Comparison of ENCODE assay signal across 12 cellular contexts in the genomic region with DNA sequence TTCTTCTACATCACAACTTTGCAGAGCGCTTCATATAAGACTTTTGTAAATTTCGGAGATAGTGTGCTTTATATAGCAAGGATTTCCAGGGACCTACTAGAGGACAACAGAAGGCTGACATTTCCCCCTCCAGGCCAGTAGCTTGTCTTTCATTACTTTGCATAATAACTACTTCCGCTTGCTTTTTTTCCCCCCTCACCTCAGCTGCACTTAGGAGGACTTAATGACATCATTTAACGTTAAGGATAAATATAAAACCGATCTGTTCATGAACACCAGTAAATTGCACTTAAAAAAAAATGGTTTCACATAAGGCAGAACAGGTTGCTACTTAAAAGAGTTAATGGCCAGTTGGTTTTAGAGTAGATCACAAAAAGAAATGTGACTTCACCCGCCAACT.
DNase-seq lines count a peak whose midpoint lies in the region; TF ChIP-seq lines count a peak whose summit lies in the region.
"Had no signal": no experiment of that assay in that cellular context is flagged by ENCODE, and none has a peak within 500 bp of the region (broad histone marks: within the 10 kb centered on the region; RNA-seq: fewer than 3 reads in every experiment).

No MANE protein-coding gene starts in this region.

- H3K27ac ChIP-seq in BLaER1 (no peak overlapping the region), HEK293 (ENCODE audit: extremely low read depth, low read depth, low read length) (peak overlapping the region; percentile 14; the same call in 1 of the 2 replicates), OCI-LY7 (ENCODE audit: low read depth, low read length, poor library complexity, severe bottlenecking) (peak overlapping the region; percentile 73)
- H3K27ac ChIP-seq: A549, GM23248 had no signal

- no TSS peak for BruUV-seq in OCI-LY7 (replicated peaks; lab: Mats Ljungman, UMichigan)

- H3K27me3 Mint-ChIP-seq in activated T-helper 2 cell treated with anti-CD3 and anti-CD28 coated beads, Interferon-gamma antibody, Interleukin-2, Interleukin-4, amounts not matched to agents 10 μg/mL and 5 μg/mL and 100 μg/mL, durations not matched to agents 14 hours and 24 hours and 36 hours (ENCODE audit: low read depth): no peaks in the 10 kb centered on the region

- intact Hi-C loops in OCI-LY7 (cut with micrococcal nuclease; ENCODE audit: unreplicated experiment): loop anchor here (1.0 to 2.0 kb wide), 2 partner anchors 55 to 74 kb away; no protein-coding TSS in a partner anchor
- intact Hi-C loops in activated T-helper 2 cell treated with anti-CD3 and anti-CD28 coated beads, Interferon-gamma antibody, Interleukin-2, Interleukin-4, amounts not matched to agents 10 μg/mL and 5 μg/mL and 100 μg/mL, durations not matched to agents 14 hours and 24 hours and 36 hours (cut with micrococcal nuclease): no loop called here

- DNase-seq in NCI-H524 treated with DMSO at 0.1 percent for 48 hours (lab: John Stamatoyannopoulos, UW): peak; percentile 81
- DNase-seq in OCI-LY7 (ENCODE audit: low spot score): peak; percentile 82
- DNase-seq in activated T-helper 2 cell treated with anti-CD3 and anti-CD28 coated beads, Interferon-gamma antibody, Interleukin-2, Interleukin-4, amounts not matched to agents 10 μg/mL and 5 μg/mL and 100 μg/mL, durations not matched to agents 14 hours and 24 hours and 36 hours (ENCODE audit: low spot score): no peak
- no peak for DNase-seq in NCI-H2029 (lab: John Stamatoyannopoulos, UW)
- DNase-seq: BE2C; Caco-2; CD8-positive, alpha-beta T cell; GM23248 had no signal

- TF ChIP-seq CTCF in HEK293 (tag by site-specific recombination; IDR thresholded peaks at IDR 0.05) (no peak), OCI-LY7 (conservative IDR thresholded peaks at IDR 0.05; ENCODE audit: low read length) (no peak)

- H4K20me1 ChIP-seq in BLaER1 (peaks cover 98% of the 10 kb centered on the region), OCI-LY7 (ENCODE audit: insufficient read depth, low read length) (no peaks in the 10 kb centered on the region)

- H3K4me2 ChIP-seq in BLaER1 (peak overlapping the region; percentile 6; the same call in 1 of the 2 replicates), OCI-LY7 (ENCODE audit: low read length) (peak overlapping the region; percentile 78)
- H3K4me2 ChIP-seq: A549 had no signal

- POLR2A ChIA-PET in HEK293 (lab: Yijun Ruan, JAX): no interaction called here
- POLR2A ChIA-PET in OCI-LY7 (lab: Charles Lee): interaction anchor here (0.5 to 2.5 kb wide), 17 partner anchors 8 to 255 kb away, joined by 3 to 11 read pairs (median 3); no protein-coding TSS in a partner anchor

- no peaks in the 10 kb centered on the region for H3K9me2 ChIP-seq in OCI-LY7 (ENCODE audit: insufficient read depth, low read length)

- H3K4me1 ChIP-seq in BLaER1 (peaks cover 38% of the 10 kb centered on the region), HEK293 (ENCODE audit: control insufficient read depth, insufficient read depth, low read length) (peaks cover 47% of the 10 kb centered on the region), OCI-LY7 (ENCODE audit: insufficient read depth, low read length, poor library complexity, severe bottlenecking) (peaks cover 55% of the 10 kb centered on the region)
- H3K4me1 ChIP-seq: Caco-2 had no signal

- CTCF ChIA-PET in HEK293 (lab: Yijun Ruan, JAX) (interaction anchor here (0.6 to 1.2 kb wide), 2 partner anchors 14 to 162 kb away, joined by 3 to 4 read pairs; no protein-coding TSS in a partner anchor), OCI-LY7 (lab: Charles Lee; ENCODE audit: unreplicated experiment) (interaction anchor here (0.6 kb wide), 1 partner anchor 16 kb away, joined by 3 read pairs; no protein-coding TSS in a partner anchor)

- H3K4me3 ChIP-seq in BLaER1 (no peak overlapping the region), HEK293 (ENCODE audit: low read depth, low read length) (no peak overlapping the region), OCI-LY7 (ENCODE audit: low read depth, low read length, poor library complexity, severe bottlenecking) (peak overlapping the region; percentile 50)
- H3K4me3 ChIP-seq: A549, GM23248 had no signal

- peaks cover 51% of the 10 kb centered on the region for H3K79me2 ChIP-seq in OCI-LY7 (ENCODE audit: insufficient read depth, low read depth, low read length)

- H3K4me3 Mint-ChIP-seq in activated T-helper 2 cell treated with anti-CD3 and anti-CD28 coated beads, Interferon-gamma antibody, Interleukin-2, Interleukin-4, amounts not matched to agents 10 μg/mL and 5 μg/mL and 100 μg/mL, durations not matched to agents 14 hours and 24 hours and 36 hours (ENCODE audit: low read depth): no peak overlapping the region
- H3K4me3 Mint-ChIP-seq: CD14-positive monocyte; CD8-positive, alpha-beta T cell had no signal

- H2AFZ ChIP-seq in OCI-LY7 (ENCODE audit: low read length): peak overlapping the region; percentile 9; the same call in 1 of the 2 replicates
- H2AFZ ChIP-seq: GM23248 had no signal

- no peaks in the 10 kb centered on the region for H3K36me3 Mint-ChIP-seq in activated T-helper 2 cell treated with anti-CD3 and anti-CD28 coated beads, Interferon-gamma antibody, Interleukin-2, Interleukin-4, amounts not matched to agents 10 μg/mL and 5 μg/mL and 100 μg/mL, durations not matched to agents 14 hours and 24 hours and 36 hours (ENCODE audit: low read depth)
- H3K36me3 Mint-ChIP-seq: CD14-positive monocyte; CD8-positive, alpha-beta T cell had no signal

- no peak overlapping the region for H3K9ac ChIP-seq in BLaER1
- H3K9ac ChIP-seq: GM23248 had no signal

- H3K4me1 Mint-ChIP-seq in activated T-helper 2 cell treated with anti-CD3 and anti-CD28 coated beads, Interferon-gamma antibody, Interleukin-2, Interleukin-4, amounts not matched to agents 10 μg/mL and 5 μg/mL and 100 μg/mL, durations not matched to agents 14 hours and 24 hours and 36 hours (ENCODE audit: low read depth): no peaks in the 10 kb centered on the region

- peaks cover 7% of the 10 kb centered on the region; the same call in 1 of the 2 replicates for H3K9me3 ChIP-seq in BLaER1
- no peaks in the 10 kb centered on the region for H3K9me3 ChIP-seq in HEK293 (ENCODE audit: control insufficient read depth, insufficient read depth, low read depth, low read length)
- no peaks in the 10 kb centered on the region for H3K9me3 ChIP-seq in OCI-LY7 (ENCODE audit: low read length)
- H3K9me3 ChIP-seq: A549, BE2C, Caco-2 had no signal

- no peaks in the 10 kb centered on the region for H3K9me3 Mint-ChIP-seq in activated T-helper 2 cell treated with anti-CD3 and anti-CD28 coated beads, Interferon-gamma antibody, Interleukin-2, Interleukin-4, amounts not matched to agents 10 μg/mL and 5 μg/mL and 100 μg/mL, durations not matched to agents 14 hours and 24 hours and 36 hours
- H3K9me3 Mint-ChIP-seq: CD8-positive, alpha-beta T cell had no signal

- no peaks in the 10 kb centered on the region for H3K27me3 ChIP-seq in BLaER1
- H3K27me3 ChIP-seq: BE2C had no signal

- H3K27ac Mint-ChIP-seq in activated T-helper 2 cell treated with anti-CD3 and anti-CD28 coated beads, Interferon-gamma antibody, Interleukin-2, Interleukin-4, amounts not matched to agents 10 μg/mL and 5 μg/mL and 100 μg/mL, durations not matched to agents 14 hours and 24 hours and 36 hours: no peak overlapping the region
- H3K27ac Mint-ChIP-seq: CD14-positive monocyte; CD8-positive, alpha-beta T cell had no signal

- H3K36me3 ChIP-seq in BLaER1 (peaks cover 37% of the 10 kb centered on the region), HEK293 (ENCODE audit: control insufficient read depth in 2 of 2, insufficient read depth in 1 of 2, low read length in 2 of 2) (no peaks in the 10 kb centered on the region), OCI-LY7 (ENCODE audit: insufficient read depth, low read length) (no peaks in the 10 kb centered on the region; the same call in 1 of the 2 replicates)
- H3K36me3 ChIP-seq: BE2C had no signal

TF ChIP-seq in HEK293, 187 proteins besides CTCF, POLR2A, EP300 and RAD21:
- no peak for TF ChIP-seq ZNF335 (tag by site-specific recombination; conservative IDR thresholded peaks at IDR 0.05)
- TF ChIP-seq, protein P1, sequence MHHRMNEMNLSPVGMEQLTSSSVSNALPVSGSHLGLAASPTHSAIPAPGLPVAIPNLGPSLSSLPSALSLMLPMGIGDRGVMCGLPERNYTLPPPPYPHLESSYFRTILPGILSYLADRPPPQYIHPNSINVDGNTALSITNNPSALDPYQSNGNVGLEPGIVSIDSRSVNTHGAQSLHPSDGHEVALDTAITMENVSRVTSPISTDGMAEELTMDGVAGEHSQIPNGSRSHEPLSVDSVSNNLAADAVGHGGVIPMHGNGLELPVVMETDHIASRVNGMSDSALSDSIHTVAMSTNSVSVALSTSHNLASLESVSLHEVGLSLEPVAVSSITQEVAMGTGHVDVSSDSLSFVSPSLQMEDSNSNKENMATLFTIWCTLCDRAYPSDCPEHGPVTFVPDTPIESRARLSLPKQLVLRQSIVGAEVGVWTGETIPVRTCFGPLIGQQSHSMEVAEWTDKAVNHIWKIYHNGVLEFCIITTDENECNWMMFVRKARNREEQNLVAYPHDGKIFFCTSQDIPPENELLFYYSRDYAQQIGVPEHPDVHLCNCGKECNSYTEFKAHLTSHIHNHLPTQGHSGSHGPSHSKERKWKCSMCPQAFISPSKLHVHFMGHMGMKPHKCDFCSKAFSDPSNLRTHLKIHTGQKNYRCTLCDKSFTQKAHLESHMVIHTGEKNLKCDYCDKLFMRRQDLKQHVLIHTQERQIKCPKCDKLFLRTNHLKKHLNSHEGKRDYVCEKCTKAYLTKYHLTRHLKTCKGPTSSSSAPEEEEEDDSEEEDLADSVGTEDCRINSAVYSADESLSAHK (tag by site-specific recombination; IDR thresholded peaks at IDR 0.05): no peak
- TF ChIP-seq ZNF311 (tag by site-specific recombination; IDR thresholded peaks at IDR 0.05; ENCODE audit: borderline replicate concordance): no peak
- TF ChIP-seq, protein P2, sequence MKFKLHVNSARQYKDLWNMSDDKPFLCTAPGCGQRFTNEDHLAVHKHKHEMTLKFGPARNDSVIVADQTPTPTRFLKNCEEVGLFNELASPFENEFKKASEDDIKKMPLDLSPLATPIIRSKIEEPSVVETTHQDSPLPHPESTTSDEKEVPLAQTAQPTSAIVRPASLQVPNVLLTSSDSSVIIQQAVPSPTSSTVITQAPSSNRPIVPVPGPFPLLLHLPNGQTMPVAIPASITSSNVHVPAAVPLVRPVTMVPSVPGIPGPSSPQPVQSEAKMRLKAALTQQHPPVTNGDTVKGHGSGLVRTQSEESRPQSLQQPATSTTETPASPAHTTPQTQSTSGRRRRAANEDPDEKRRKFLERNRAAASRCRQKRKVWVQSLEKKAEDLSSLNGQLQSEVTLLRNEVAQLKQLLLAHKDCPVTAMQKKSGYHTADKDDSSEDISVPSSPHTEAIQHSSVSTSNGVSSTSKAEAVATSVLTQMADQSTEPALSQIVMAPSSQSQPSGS (tag by site-specific recombination; IDR thresholded peaks at IDR 0.05; ENCODE audit: low read depth): peak; percentile 74

Comparison
In these comparisons a context has a peak if more than half of its experiments do, and no peak if none do; other contexts are left out.
1. DNase-seq: peak in NCI-H524 treated with DMSO at 0.1 percent for 48 hours (single experiment) and OCI-LY7 (single experiment); none in activated T-helper 2 cell treated with anti-CD3 and anti-CD28 coated beads, Interferon-gamma antibody, Interleukin-2, Interleukin-4, amounts not matched to agents 10 μg/mL and 5 μg/mL and 100 μg/mL, durations not matched to agents 14 hours and 24 hours and 36 hours (single experiment) and NCI-H2029 (single experiment).